Comparison of ENCODE assay signal across 1 cellular context in the genomic region with DNA sequence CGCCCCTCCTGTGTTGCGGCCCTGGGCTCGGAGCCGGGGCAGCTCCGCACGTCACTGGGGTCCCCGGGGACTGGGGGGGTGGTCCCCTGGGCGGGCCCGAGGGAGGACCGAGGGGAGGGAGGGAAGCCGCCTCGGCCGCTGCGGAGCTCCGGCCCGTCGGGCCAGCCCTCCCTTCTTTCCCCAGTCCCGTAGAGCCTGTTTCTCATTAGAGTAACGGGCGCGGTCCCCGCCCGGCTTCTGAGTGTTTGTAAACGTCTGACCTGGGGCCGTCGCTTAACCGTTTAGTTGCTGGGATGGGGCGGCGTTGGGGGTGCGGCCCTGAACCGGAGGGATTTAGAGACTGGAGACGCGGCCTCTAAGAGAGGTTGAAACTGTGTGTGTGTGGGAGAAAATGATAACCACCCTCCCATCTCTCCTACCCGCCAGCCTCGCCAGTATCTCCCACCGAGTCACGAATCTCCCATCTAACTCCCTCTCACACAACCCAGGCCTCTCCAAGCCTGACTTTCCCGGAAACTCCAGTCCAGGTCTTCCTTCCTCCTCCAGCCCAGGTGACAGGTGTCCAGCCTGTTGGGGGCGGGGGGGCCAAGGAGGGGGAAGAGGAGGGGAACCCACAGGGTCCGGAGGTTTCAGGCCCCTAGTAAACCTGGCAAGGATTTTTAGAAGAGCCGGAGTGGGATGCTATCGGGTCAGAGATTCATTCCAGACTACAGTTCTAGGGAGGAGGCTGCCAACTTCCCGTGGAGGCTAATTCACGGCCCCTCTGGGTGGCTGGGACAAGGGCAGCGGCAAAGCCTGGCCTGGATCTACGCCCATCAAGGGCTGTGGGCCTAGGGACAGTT.
A peak's percentile ranks its signal among the peaks of the same experiment; 100 is the strongest.
TF ChIP-seq lines count a peak whose summit lies in the region.

No MANE protein-coding gene starts in this region.

TF ChIP-seq in HEK293, 187 proteins besides CTCF, POLR2A, EP300 and RAD21 (continued from another document and continues in another):
- TF ChIP-seq ZNF362 (tag by site-specific recombination; IDR thresholded peaks at IDR 0.05) (no peak), ZNF521 (tag by site-specific recombination; IDR thresholded peaks at IDR 0.05) (no peak), ZBTB8A (tag by site-specific recombination; IDR thresholded peaks at IDR 0.05) (peak; percentile 91), ZNF548 (tag by site-specific recombination; IDR thresholded peaks at IDR 0.05) (no peak), IKZF3 (tag by site-specific recombination; IDR thresholded peaks at IDR 0.05) (peak; percentile 89), ZBTB21 (tag by site-specific recombination; IDR thresholded peaks at IDR 0.05) (peak; percentile 6; the same call in 1 of the 2 replicates), GLIS2 (tag by site-specific recombination; IDR thresholded peaks at IDR 0.05) (peak; percentile 95), ZNF169 (tag by site-specific recombination; IDR thresholded peaks at IDR 0.05) (no peak), KLF8 (tag by site-specific recombination; IDR thresholded peaks at IDR 0.05) (peak; percentile 95), ZXDB (tag by site-specific recombination; IDR thresholded peaks at IDR 0.05) (peak; percentile 71), TRIM28 (IDR thresholded peaks at IDR 0.05; ENCODE audit: borderline replicate concordance, low read length) (0 out of 2 replicates have a peak, but pooled peaks have one; percentile 17), ATF2 (tag by site-specific recombination; IDR thresholded peaks at IDR 0.05; ENCODE audit: low read depth) (peak; percentile 23), ZNF2 (tag by site-specific recombination; IDR thresholded peaks at IDR 0.05) (peak; percentile 31; the same call in 1 of the 2 replicates), ZNF157 (tag by site-specific recombination; IDR thresholded peaks at IDR 0.05) (no peak), ZNF302 (tag by site-specific recombination; IDR thresholded peaks at IDR 0.05; ENCODE audit: low read depth) (no peak), REPIN1 (tag by site-specific recombination; IDR thresholded peaks at IDR 0.05; ENCODE audit: low read depth) (no peak), YY2 (tag by site-specific recombination; IDR thresholded peaks at IDR 0.05) (no peak), ZNF501 (tag by site-specific recombination; IDR thresholded peaks at IDR 0.05) (peak; percentile 30; the same call in 1 of the 2 replicates), ZNF830 (tag by site-specific recombination; IDR thresholded peaks at IDR 0.05; ENCODE audit: low read depth) (no peak), PRDM10 (tag by site-specific recombination; IDR thresholded peaks at IDR 0.05) (peak; percentile 51), ZNF629 (tag by site-specific recombination; IDR thresholded peaks at IDR 0.05) (peak; percentile 91), ZNF239 (tag by site-specific recombination; IDR thresholded peaks at IDR 0.05) (0 out of 2 replicates have a peak, but pooled peaks have one; percentile 21), ZNF488 (tag by site-specific recombination; IDR thresholded peaks at IDR 0.05) (no peak), BCL6B (tag by site-specific recombination; IDR thresholded peaks at IDR 0.05) (no peak), YY1 (tag by site-specific recombination; IDR thresholded peaks at IDR 0.05) (no peak), ZNF114 (tag by site-specific recombination; IDR thresholded peaks at IDR 0.05) (no peak), KLF7 (tag by site-specific recombination; IDR thresholded peaks at IDR 0.05; ENCODE audit: borderline replicate concordance) (peak; percentile 66; the same call in 1 of the 2 replicates), KLF10 (tag by site-specific recombination; IDR thresholded peaks at IDR 0.05) (peak; percentile 79), MZF1 (tag by site-specific recombination; IDR thresholded peaks at IDR 0.05; ENCODE audit: borderline replicate concordance) (no peak), SP3 (tag by site-specific recombination; IDR thresholded peaks at IDR 0.05) (peak; percentile 88), ZNF184 (tag by site-specific recombination; IDR thresholded peaks at IDR 0.05) (peak; percentile 36; the same call in 1 of the 2 replicates), ZNF311 (tag by site-specific recombination; IDR thresholded peaks at IDR 0.05; ENCODE audit: borderline replicate concordance) (no peak), ZNF426 (tag by site-specific recombination; IDR thresholded peaks at IDR 0.05) (no peak), ZNF133 (tag by site-specific recombination; IDR thresholded peaks at IDR 0.05) (no peak), HOXA7 (CRISPR knock-in tag; IDR thresholded peaks at IDR 0.05; ENCODE audit: borderline replicate concordance) (no peak), ZSCAN4 (tag by site-specific recombination; IDR thresholded peaks at IDR 0.05) (0 out of 2 replicates have a peak, but pooled peaks have one; percentile 46), WT1 (tag by site-specific recombination; IDR thresholded peaks at IDR 0.05) (peak; percentile 83), ZNF26 (tag by site-specific recombination; IDR thresholded peaks at IDR 0.05) (no peak)
- TF ChIP-seq, protein P1, sequence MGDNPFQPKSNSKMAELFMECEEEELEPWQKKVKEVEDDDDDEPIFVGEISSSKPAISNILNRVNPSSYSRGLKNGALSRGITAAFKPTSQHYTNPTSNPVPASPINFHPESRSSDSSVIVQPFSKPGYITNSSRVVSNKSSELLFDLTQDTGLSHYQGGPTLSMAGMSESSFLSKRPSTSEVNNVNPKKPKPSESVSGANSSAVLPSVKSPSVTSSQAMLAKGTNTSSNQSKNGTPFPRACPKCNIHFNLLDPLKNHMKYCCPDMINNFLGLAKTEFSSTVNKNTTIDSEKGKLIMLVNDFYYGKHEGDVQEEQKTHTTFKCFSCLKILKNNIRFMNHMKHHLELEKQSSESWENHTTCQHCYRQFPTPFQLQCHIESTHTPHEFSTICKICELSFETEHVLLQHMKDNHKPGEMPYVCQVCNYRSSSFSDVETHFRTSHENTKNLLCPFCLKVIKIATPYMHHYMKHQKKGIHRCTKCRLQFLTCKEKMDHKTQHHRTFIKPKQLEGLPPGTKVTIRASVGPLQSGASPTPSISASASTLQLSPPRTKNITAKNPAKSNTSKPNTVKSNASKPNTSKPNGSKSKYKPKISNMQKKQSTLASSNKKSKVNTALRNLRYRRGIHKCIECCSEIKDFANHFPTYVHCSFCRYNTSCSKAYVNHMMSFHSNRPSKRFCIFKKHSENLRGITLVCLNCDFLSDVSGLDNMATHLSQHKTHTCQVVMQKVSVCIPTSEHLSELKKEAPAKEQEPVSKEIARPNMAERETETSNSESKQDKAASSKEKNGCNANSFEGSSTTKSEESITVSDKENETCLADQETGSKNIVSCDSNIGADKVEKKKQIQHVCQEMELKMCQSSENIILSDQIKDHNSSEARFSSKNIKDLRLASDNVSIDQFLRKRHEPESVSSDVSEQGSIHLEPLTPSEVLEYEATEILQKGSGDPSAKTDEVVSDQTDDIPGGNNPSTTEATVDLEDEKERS (tag by site-specific recombination; IDR thresholded peaks at IDR 0.05) = no peak
- TF ChIP-seq, protein P2, sequence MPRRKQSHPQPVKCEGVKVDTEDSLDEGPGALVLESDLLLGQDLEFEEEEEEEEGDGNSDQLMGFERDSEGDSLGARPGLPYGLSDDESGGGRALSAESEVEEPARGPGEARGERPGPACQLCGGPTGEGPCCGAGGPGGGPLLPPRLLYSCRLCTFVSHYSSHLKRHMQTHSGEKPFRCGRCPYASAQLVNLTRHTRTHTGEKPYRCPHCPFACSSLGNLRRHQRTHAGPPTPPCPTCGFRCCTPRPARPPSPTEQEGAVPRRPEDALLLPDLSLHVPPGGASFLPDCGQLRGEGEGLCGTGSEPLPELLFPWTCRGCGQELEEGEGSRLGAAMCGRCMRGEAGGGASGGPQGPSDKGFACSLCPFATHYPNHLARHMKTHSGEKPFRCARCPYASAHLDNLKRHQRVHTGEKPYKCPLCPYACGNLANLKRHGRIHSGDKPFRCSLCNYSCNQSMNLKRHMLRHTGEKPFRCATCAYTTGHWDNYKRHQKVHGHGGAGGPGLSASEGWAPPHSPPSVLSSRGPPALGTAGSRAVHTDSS (tag by site-specific recombination; IDR thresholded peaks at IDR 0.05) = no peak
